In the genomic region with DNA sequence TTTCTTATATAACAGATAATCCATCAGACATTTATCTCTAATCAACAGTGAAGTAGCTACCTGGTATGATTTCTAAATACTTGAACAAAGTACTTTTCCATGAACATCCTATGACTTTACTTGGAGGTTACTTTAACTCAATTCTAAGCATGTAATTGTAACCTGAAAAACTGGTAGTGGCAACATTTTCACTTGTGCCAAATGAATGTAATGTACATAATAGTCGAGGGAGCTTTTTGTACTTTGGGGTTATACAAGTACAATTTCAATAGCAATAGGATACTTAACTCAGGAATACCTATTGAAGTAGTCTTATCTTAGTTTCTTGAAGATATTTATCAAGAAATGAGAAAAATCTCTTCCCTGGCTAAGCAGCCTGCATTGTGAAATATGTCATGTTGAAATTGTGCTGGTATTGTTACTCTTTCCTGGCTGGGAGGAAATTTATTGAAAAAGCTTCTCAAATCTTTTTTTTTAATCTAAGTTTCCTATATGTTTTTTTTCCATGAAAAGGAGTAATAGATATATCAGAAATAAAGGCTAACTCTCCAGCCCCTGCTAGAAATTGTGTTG, we compare ENCODE assay signal across 1 cellular context.
TF ChIP-seq lines count a peak whose summit lies in the region.

No MANE protein-coding gene starts in this region.

TF ChIP-seq in HEK293, 187 proteins besides CTCF, POLR2A, EP300 and RAD21 (continued from another document):
- no peak for TF ChIP-seq ZNF221 (tag by site-specific recombination; IDR thresholded peaks at IDR 0.05; ENCODE audit: borderline replicate concordance)
TF ChIP-seq in HEK293: peak in this region for 1.
